Comparison of ENCODE assay signal across 32 cellular contexts in the genomic region with DNA sequence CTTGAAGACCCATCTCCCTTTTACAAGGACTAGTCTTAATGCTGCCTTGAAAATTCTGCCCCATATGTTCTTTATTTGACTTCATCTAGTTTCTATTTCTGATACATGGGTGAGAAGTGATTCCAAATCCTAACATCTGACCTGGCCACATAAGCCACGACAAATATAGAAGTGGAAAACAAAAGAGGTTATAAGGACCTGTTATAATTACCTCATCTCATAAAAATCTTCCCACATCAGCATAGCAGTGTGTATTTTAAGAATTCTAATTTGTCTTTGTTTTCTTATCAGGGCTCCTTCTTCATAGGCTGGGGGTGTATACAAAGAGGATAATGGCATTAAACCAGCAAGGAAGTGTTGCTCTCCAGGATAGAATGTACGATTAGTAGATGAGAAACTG.
"Had no signal": no experiment of that assay in that cellular context is flagged by ENCODE, and none has a peak within 500 bp of the region (broad histone marks: within the 10 kb centered on the region; RNA-seq: fewer than 3 reads in every experiment).

No MANE protein-coding gene starts in this region.

- FAIRE-seq: TTC549 had no signal

- ATAC-seq: activated CD8-positive, alpha-beta T cell treated with anti-CD3 and anti-CD28 coated beads for 36 hours; activated T-cell treated with anti-CD3 and anti-CD28 coated beads, Interleukin-2, amount 50 U/mL, for 72 hours; activated T-helper 17 cell treated with anti-CD3 and anti-CD28 coated beads, Interleukin-2, amount 50 U/mL, for 72 hours; body of pancreas had no signal

- H3K27me3 ChIP-seq: body of pancreas, breast epithelium, MG63, SJCRH30 had no signal

- H3K36me3 ChIP-seq: breast epithelium, MG63, SJCRH30 had no signal

- H3K4me3 ChIP-seq: body of pancreas, breast epithelium, MG63, SJCRH30, SK-N-MC had no signal

- H3K27ac ChIP-seq: body of pancreas, breast epithelium, SJCRH30, SK-N-MC had no signal

- DNase-seq: activated CD4-positive, alpha-beta T cell treated with anti-CD3 and anti-CD28 coated beads, Interleukin-2, amount 10 ng/mL, durations not matched to agents 24 days and 14 days; activated CD4-positive, alpha-beta T cell treated with anti-CD3 and anti-CD28 coated beads, Interleukin-2, amount 50 U/mL, for 4 hours; activated CD8-positive, alpha-beta T cell treated with anti-CD3 and anti-CD28 coated beads for 36 hours; activated effector memory CD4-positive, alpha-beta T cell treated with anti-CD3 and anti-CD28 coated beads, Interleukin-2, amount 50 U/mL, for 16 hours; activated naive CD4-positive, alpha-beta T cell; activated naive CD4-positive, alpha-beta T cell treated with anti-CD3 and anti-CD28 coated beads, Interleukin-2, amount 50 U/mL, for 16 hours; activated naive CD8-positive, alpha-beta T cell treated with anti-CD3 and anti-CD28 coated beads for 36 hours; activated T-cell treated with anti-CD3 and anti-CD28 coated beads, Interleukin-2, amount 50 U/mL, for 1 hour; activated T-cell treated with anti-CD3 and anti-CD28 coated beads, Interleukin-2, amount 50 U/mL, for 72 hours; amniotic stem cell; aorta; body of pancreas; caudate nucleus; cerebellar nuclear complex; Kasumi-1; KG1; MG63; MV-4-11; NCI-H1092; NCI-H1436 treated with DMSO at 0.1 percent for 48 hours; NCI-H1694 treated with DMSO at 0.1 percent for 48 hours; NCI-H2029; NCI-H345; NCI-H524 treated with DMSO at 0.1 percent for 48 hours; NCI-H748 treated with DMSO at 0.1 percent for 48 hours; SHP77; SJCRH30; T1000 had no signal

- H3K9me3 ChIP-seq: body of pancreas, breast epithelium, MG63, SJCRH30 had no signal

- H3K4me1 ChIP-seq: body of pancreas, breast epithelium, SJCRH30 had no signal
